In the genomic region with DNA sequence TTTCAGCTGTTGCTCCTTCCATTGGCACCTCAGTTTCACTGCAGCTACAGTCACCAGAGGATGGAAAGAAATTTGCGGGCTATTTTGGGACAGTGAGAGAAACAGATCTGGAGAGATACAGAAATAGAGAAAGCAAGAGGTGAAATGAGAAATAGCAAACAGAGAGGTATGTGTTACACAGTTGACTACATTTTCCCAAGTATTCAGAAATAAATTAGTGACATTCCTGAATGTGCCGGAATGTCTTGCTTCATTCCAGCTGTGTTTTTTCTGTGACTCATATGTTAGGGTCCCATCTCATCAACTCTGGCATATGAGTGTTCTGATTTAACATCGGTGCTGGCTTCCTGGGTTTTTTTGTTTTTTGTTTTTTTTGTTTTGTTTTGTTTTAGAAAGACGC, we compare ENCODE assay signal across 12 cellular contexts.
DNase-seq lines count a peak whose midpoint lies in the region; FAIRE-seq and TF ChIP-seq lines count a peak whose summit lies in the region.
"Had no signal": no experiment of that assay in that cellular context is flagged by ENCODE, and none has a peak within 500 bp of the region (broad histone marks: within the 10 kb centered on the region; RNA-seq: fewer than 3 reads in every experiment).

No MANE protein-coding gene starts in this region.

- no peaks in the 10 kb centered on the region for H3K4me1 ChIP-seq in iPS DF 6.9 (ENCODE audit: control insufficient read depth, insufficient read depth, low read length)
- peaks cover under 1% of the 10 kb centered on the region; the same call in 1 of the 2 replicates for H3K4me1 ChIP-seq in HAP-1
- no peaks in the 10 kb centered on the region for H3K4me1 ChIP-seq in Peyer's patch

- peak; percentile 43 for DNase-seq in HFFc6
- peak; percentile 85 for DNase-seq in astrocyte of the spinal cord (ENCODE audit: low read depth, low spot score)
- peak; percentile 1 for DNase-seq in iPS DF 6.9 (ENCODE audit: low read depth, low spot score)
- DNase-seq in stromal cell of bone marrow (ENCODE audit: low read depth): peak; percentile 50
- no peak for DNase-seq in stimulated activated CD4-positive, alpha-beta T cell treated with anti-CD3 and anti-CD28 coated beads, Interleukin-4, amount 100 ng/mL, for 1 hour
- DNase-seq in GM12891 (ENCODE audit: insufficient read length, low spot score): no peak
- no peak for DNase-seq in HAP-1 (ENCODE audit: low spot score in 2 of 2)
- DNase-seq in Peyer's patch: no peak
- DNase-seq: activated CD4-positive, alpha-beta T cell treated with anti-CD3 and anti-CD28 coated beads for 36 hours; GDM1; substantia nigra had no signal

- H3K9me3 ChIP-seq in iPS DF 6.9 (ENCODE audit: control insufficient read depth, insufficient read depth, low read length) (no peaks in the 10 kb centered on the region), HAP-1 (no peaks in the 10 kb centered on the region; the same call in 1 of the 2 replicates), Peyer's patch (no peaks in the 10 kb centered on the region)

- TF ChIP-seq CTCF in HFFc6 (IDR thresholded peaks at IDR 0.05): no peak
- TF ChIP-seq CTCF in astrocyte of the spinal cord (IDR thresholded peaks at IDR 0.05; ENCODE audit: low read depth, low read length): no peak
- no peak for TF ChIP-seq CTCF in Peyer's patch (IDR thresholded peaks at IDR 0.05)

- no peak for FAIRE-seq in GM12891 (lab: Jason Lieb, UNC)

- peaks cover 30% of the 10 kb centered on the region for H3K4me1 Mint-ChIP-seq in HFFc6 (ENCODE audit: low read depth)
- H3K4me1 Mint-ChIP-seq: activated CD4-positive, alpha-beta T cell treated with anti-CD3 and anti-CD28 coated beads for 36 hours had no signal

- H3K4me3 ChIP-seq in astrocyte of the spinal cord (ENCODE audit: low read depth, low read length) (no peak overlapping the region), iPS DF 6.9 (ENCODE audit: low read length) (no peak overlapping the region), HAP-1 (no peak overlapping the region), Peyer's patch (no peak overlapping the region)

- H3K4me3 Mint-ChIP-seq in HFFc6: peak overlapping the region; percentile 41
- H3K4me3 Mint-ChIP-seq: activated CD4-positive, alpha-beta T cell treated with anti-CD3 and anti-CD28 coated beads for 36 hours; mesothelial cell of epicardium had no signal

- H3K27me3 ChIP-seq in iPS DF 6.9 (ENCODE audit: control insufficient read depth, insufficient read depth, low read length) (no peaks in the 10 kb centered on the region), HAP-1 (ENCODE audit: low read depth) (no peaks in the 10 kb centered on the region), Peyer's patch (no peaks in the 10 kb centered on the region)

- H3K27ac Mint-ChIP-seq in HFFc6: no peak overlapping the region
- H3K27ac Mint-ChIP-seq: activated CD4-positive, alpha-beta T cell treated with anti-CD3 and anti-CD28 coated beads for 36 hours had no signal

- WGBS in iPS DF 6.9 (ENCODE audit: insufficient coverage, insufficient read length): no CpG with 5 or more reads among the region's 4 CpGs

- H3K36me3 ChIP-seq in iPS DF 6.9 (ENCODE audit: control insufficient read depth, insufficient read depth, low read length) (no peaks in the 10 kb centered on the region), HAP-1 (replicated peaks) (no peaks in the 10 kb centered on the region), Peyer's patch (no peaks in the 10 kb centered on the region)

- H3K9me3 Mint-ChIP-seq in HFFc6: no peaks in the 10 kb centered on the region

- in situ Hi-C loops in astrocyte of the spinal cord (cut with HindIII; ENCODE audit: low sequenced_read_pairs) (no loop called here), HAP-1 (cut with MboI; ENCODE audit: low sequenced_read_pairs) (no loop called here)

- H3K27me3 Mint-ChIP-seq in HFFc6 (ENCODE audit: insufficient read depth): no peaks in the 10 kb centered on the region
- H3K27me3 Mint-ChIP-seq: activated CD4-positive, alpha-beta T cell treated with anti-CD3 and anti-CD28 coated beads for 36 hours had no signal

- H3K27ac ChIP-seq in iPS DF 6.9 (ENCODE audit: low read length): no peak overlapping the region
- H3K27ac ChIP-seq in Peyer's patch: no peak overlapping the region

- H3K36me3 Mint-ChIP-seq in HFFc6 (ENCODE audit: low read depth): no peaks in the 10 kb centered on the region

- no peak for TF ChIP-seq POLR2A in GM12891 (IDR thresholded peaks at IDR 0.05; ENCODE audit: low read depth, low read length)
- TF ChIP-seq POLR2A in Peyer's patch (IDR thresholded peaks at IDR 0.05): no peak

TF ChIP-seq in GM12891, 5 proteins besides CTCF, POLR2A, EP300 and RAD21:
- no peak for TF ChIP-seq POU2F2 (IDR thresholded peaks at IDR 0.05; ENCODE audit: low read depth, low read length)
- no peak for TF ChIP-seq POLR2AphosphoS5 (IDR thresholded peaks at IDR 0.05; ENCODE audit: low read depth, low read length)
- no peak for TF ChIP-seq PAX5 (IDR thresholded peaks at IDR 0.05; ENCODE audit: insufficient read depth, low read length, severe bottlenecking)
- TF ChIP-seq TAF1 (IDR thresholded peaks at IDR 0.05; ENCODE audit: low read depth, low read length): no peak
- no peak for TF ChIP-seq SPI1 (IDR thresholded peaks at IDR 0.05; ENCODE audit: low read depth, low read length)

Comparison
In these comparisons a context has a peak if more than half of its experiments do, and no peak if none do; other contexts are left out.
1. DNase-seq: peak in HFFc6 (single experiment), astrocyte of the spinal cord (single experiment), iPS DF 6.9 (single experiment) and stromal cell of bone marrow (single experiment); none in stimulated activated CD4-positive, alpha-beta T cell treated with anti-CD3 and anti-CD28 coated beads, Interleukin-4, amount 100 ng/mL, for 1 hour (single experiment), GM12891 (single experiment), HAP-1 (0 of 2) and Peyer's patch (0 of 3).